22 cellular contexts compared by ENCODE assay signal in the genomic region with DNA sequence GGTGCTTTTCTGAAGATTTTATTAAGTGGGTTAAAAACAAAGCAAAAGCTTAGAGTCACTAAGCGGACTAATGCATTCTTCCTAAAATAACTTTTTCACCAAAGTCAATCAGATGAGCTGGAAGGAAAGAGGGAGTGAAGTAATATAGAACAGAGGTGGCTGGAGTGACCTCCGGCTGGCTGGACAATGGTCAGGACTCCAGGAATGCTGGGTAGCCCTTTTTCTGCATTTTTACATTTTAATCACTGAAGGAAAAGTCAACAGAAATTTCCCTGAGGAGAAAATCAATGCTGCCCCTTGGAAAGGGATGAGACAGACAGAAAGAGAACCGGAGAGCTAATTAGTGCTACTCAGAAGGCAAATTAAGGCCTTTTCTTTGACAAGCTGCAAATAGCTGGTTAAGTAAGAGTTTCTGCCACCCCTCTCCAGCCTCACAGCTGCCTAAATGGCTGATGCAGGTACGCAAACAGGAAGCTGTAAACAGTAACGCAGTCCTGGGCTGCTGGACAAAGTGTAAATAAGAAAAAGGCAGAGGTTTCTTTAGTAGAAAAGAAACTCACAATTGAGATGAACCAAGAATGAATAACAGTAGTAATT. TPM values are rescaled to one million over a fixed set of nuclear protein-coding genes. Genes with fewer than 3 reads are reported as not detected.
DNase-seq lines count a peak whose midpoint lies in the region; ATAC-seq, FAIRE-seq and TF ChIP-seq lines count a peak whose summit lies in the region.
"Had no signal": no experiment of that assay in that cellular context is flagged by ENCODE, and none has a peak within 500 bp of the region (broad histone marks: within the 10 kb centered on the region; RNA-seq: fewer than 3 reads in every experiment).

No MANE protein-coding gene starts in this region.

- H3K4me1 ChIP-seq in iPS-15b (ENCODE audit: control insufficient read depth, insufficient read depth, low read length) (peaks cover 35% of the 10 kb centered on the region), subcutaneous abdominal adipose tissue (ENCODE audit: control insufficient read depth in 5 of 5, insufficient read depth in 5 of 5, low read length in 5 of 5) (peaks cover 0 to 37% (median 23%) of the 10 kb centered on the region in 5 donors), pancreas (no peaks in the 10 kb centered on the region)
- H3K4me1 ChIP-seq: BE2C, psoas muscle had no signal

- FAIRE-seq in pancreas (lab: Jason Lieb, UNC): no peak
- FAIRE-seq: A204.1, small intestine had no signal

- peak; percentile 33 for DNase-seq in NCI-H2107 treated with DMSO at 0.1 percent for 48 hours (lab: John Stamatoyannopoulos, UW; ENCODE audit: unreplicated experiment)
- DNase-seq in NCI-H2107 (lab: John Stamatoyannopoulos, UW): no peak
- peak; percentile 66 for DNase-seq in NCI-H748 (lab: John Stamatoyannopoulos, UW; ENCODE audit: unreplicated experiment)
- DNase-seq in pancreas: no peak
- no peak for DNase-seq in NAMALWA (ENCODE audit: low spot score)
- DNase-seq: activated CD4-positive, alpha-beta memory T cell treated with anti-CD3 and anti-CD28 coated beads, Interleukin-2, amount 10 ng/mL, durations not matched to agents 7 days and 5 days; activated naive CD4-positive, alpha-beta T cell treated with anti-CD3 and anti-CD28 coated beads, Interleukin-2, amount 50 U/mL, for 16 hours; BE2C; cortex of kidney; EL; kidney glomerular epithelial cell; naive thymus-derived CD8-positive, alpha-beta T cell; psoas muscle; small intestine; stimulated activated CD4-positive, alpha-beta T cell treated with anti-CD3 and anti-CD28 coated beads, Interleukin-4, amount 100 ng/mL, for 4 hours; T-helper 17 cell had no signal

- H3K9me3 ChIP-seq in iPS-15b (ENCODE audit: control insufficient read depth, insufficient read depth, low read length): no peaks in the 10 kb centered on the region
- H3K9me3 ChIP-seq in subcutaneous abdominal adipose tissue (ENCODE audit: control insufficient read depth in 5 of 5, low read length in 5 of 5): no peaks in the 10 kb centered on the region
- no peaks in the 10 kb centered on the region for H3K9me3 ChIP-seq in pancreas
- H3K9me3 ChIP-seq: BE2C, psoas muscle, SJSA1 had no signal

- TF ChIP-seq CTCF in pancreas (IDR thresholded peaks at IDR 0.05): no peak

- ATAC-seq in HG02798 (IDR thresholded peaks at IDR 0.05; ENCODE audit: poor library complexity, unreplicated experiment) (no peak), pancreas (no peak)
- ATAC-seq: naive thymus-derived CD8-positive, alpha-beta T cell; Panc1; psoas muscle; T-helper 17 cell had no signal

- H3K27ac ChIP-seq in subcutaneous abdominal adipose tissue (ENCODE audit: low read depth, low read length) (peak overlapping the region; percentile 77), pancreas (no peak overlapping the region)
- H3K27ac ChIP-seq: psoas muscle, SJSA1 had no signal

- H3K27me3 ChIP-seq in iPS-15b (ENCODE audit: control insufficient read depth, insufficient read depth, low read length) (peaks cover 8% of the 10 kb centered on the region), subcutaneous abdominal adipose tissue (ENCODE audit: control insufficient read depth in 5 of 5, insufficient read depth in 4 of 5, low read length in 5 of 5) (peaks cover 0 to 13% (median 3%) of the 10 kb centered on the region in 5 donors), pancreas (no peaks in the 10 kb centered on the region)
- H3K27me3 ChIP-seq: BE2C had no signal

- 69 to 77% methylated on average over 5 of the region's 5 CpGs for whole genome bisulfite sequencing in pancreas, 2 donors

- H3K9ac ChIP-seq in iPS-15b (ENCODE audit: low read depth, low read length) (no peak overlapping the region), subcutaneous abdominal adipose tissue (ENCODE audit: low read length in 5 of 5) (peak overlapping the region in 2 of 5 donors; percentile 43 to 59)

- intact Hi-C loops in pancreas (cut with DNase I): no loop called here

- H3K36me3 ChIP-seq in iPS-15b (ENCODE audit: control insufficient read depth, insufficient read depth, low read length) (no peaks in the 10 kb centered on the region), subcutaneous abdominal adipose tissue (ENCODE audit: control insufficient read depth in 5 of 5, insufficient read depth in 5 of 5, low read length in 5 of 5) (no peaks in the 10 kb centered on the region), pancreas (no peaks in the 10 kb centered on the region)
- H3K36me3 ChIP-seq: BE2C, SJSA1 had no signal

- H3K4me3 ChIP-seq in iPS-15b (ENCODE audit: low read depth, low read length) (peak overlapping the region; percentile 21), subcutaneous abdominal adipose tissue (ENCODE audit: low read depth in 1 of 5, low read length in 5 of 5) (no peak overlapping the region), pancreas (no peak overlapping the region)
- H3K4me3 ChIP-seq: psoas muscle, SJSA1 had no signal

RNA-seq across cellular contexts. Expression of a gene that starts 6.5 kb away (rescaled TPM):
- under 1 TPM; 0.04 to 0.81 (median 0.19) TPM for total RNA-seq in pancreas
- under 1 TPM; 0.05 to 0.15 TPM for polyA plus RNA-seq in pancreas
- total RNA-seq: naive thymus-derived CD8-positive, alpha-beta T cell had no signal

Comparison
In these comparisons a context has a peak if more than half of its experiments do, and no peak if none do; other contexts are left out.
1. DNase-seq: peak in NCI-H2107 treated with DMSO at 0.1 percent for 48 hours (single experiment) and NCI-H748 (single experiment); none in NCI-H2107 (single experiment), pancreas (0 of 6) and NAMALWA (single experiment).